Comparison of ENCODE assay signal across 2 cellular contexts in the genomic region with DNA sequence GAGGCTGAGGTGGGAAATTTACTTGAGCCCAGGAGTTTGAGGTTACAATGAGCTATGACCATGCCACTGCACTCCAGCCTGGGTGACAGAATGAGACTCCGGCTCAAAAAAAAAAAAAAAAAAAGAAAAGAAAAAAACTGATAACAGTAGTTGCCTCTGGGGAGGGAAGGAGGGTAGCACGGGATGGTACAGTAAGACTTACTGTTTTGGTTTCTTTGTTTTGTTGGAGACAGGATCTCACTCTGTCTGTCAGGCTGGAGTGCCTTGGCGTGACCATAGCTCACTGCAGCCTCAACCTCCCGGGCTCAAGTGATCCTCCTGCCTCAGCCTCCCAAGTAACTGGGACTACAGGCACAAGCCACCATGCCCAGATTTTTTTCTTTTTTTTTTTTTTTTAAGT.
TF ChIP-seq lines count a peak whose summit lies in the region.

No MANE protein-coding gene starts in this region.

TF ChIP-seq in K562, 482 proteins besides CTCF, POLR2A, EP300 and RAD21:
- TF ChIP-seq RBM25 (IDR thresholded peaks at IDR 0.05; ENCODE audit: low read depth, low read length, severe bottlenecking): peak; percentile 13

TF ChIP-seq in HepG2, 621 proteins besides CTCF, POLR2A, EP300 and RAD21:
- TF ChIP-seq, protein P1, sequence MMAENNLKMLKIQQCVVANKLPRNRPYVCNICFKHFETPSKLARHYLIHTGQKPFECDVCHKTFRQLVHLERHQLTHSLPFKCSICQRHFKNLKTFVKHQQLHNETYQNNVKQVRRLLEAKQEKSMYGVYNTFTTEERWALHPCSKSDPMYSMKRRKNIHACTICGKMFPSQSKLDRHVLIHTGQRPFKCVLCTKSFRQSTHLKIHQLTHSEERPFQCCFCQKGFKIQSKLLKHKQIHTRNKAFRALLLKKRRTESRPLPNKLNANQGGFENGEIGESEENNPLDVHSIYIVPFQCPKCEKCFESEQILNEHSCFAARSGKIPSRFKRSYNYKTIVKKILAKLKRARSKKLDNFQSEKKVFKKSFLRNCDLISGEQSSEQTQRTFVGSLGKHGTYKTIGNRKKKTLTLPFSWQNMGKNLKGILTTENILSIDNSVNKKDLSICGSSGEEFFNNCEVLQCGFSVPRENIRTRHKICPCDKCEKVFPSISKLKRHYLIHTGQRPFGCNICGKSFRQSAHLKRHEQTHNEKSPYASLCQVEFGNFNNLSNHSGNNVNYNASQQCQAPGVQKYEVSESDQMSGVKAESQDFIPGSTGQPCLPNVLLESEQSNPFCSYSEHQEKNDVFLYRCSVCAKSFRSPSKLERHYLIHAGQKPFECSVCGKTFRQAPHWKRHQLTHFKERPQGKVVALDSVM (CRISPR knock-in tag; IDR thresholded peaks at IDR 0.05): 0 out of 2 replicates have a peak, but pooled peaks have one; percentile 40
